26 cellular contexts compared by ENCODE assay signal in the genomic region with DNA sequence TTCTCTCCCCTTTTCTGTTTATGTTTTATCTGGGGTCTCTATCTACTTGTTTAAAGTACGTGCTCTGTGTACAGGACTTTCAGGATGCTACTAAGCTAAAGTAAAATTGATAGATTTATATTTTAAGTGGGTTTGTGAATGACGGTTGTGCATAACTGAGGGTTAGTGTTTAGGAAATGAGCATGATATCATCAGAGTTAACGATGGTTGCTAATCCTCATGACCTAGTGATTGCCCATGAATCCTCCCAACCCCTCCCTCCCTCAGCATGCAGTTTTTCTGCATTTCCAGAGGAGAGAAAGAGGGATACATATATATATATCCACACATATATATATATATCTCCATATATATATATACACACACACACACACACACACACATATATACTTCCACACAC.
"Had no signal": no experiment of that assay in that cellular context is flagged by ENCODE, and none has a peak within 500 bp of the region (broad histone marks: within the 10 kb centered on the region; RNA-seq: fewer than 3 reads in every experiment).

No MANE protein-coding gene starts in this region.

- DNase-seq: activated CD4-positive, alpha-beta T cell treated with anti-CD3 and anti-CD28 coated beads for 48 hours; activated CD4-positive, alpha-beta T cell treated with anti-CD3 and anti-CD28 coated beads, Interleukin-2, amount 50 U/mL, for 48 hours; activated CD8-positive, alpha-beta memory T cell treated with anti-CD3 and anti-CD28 coated beads for 24 hours; activated effector memory CD4-positive, alpha-beta T cell treated with Interleukin-2 at 50 U/mL for 16 hours; activated naive CD4-positive, alpha-beta T cell treated with anti-CD3 and anti-CD28 coated beads for 36 hours; amygdala; caudate nucleus; cortex of kidney; effector memory CD8-positive, alpha-beta T cell; erythroblast; foreskin keratinocyte; heart left ventricle; hypothalamus; kidney glomerular epithelial cell; left lung; lower lobe of right lung; mesenchymal stem cell; naive thymus-derived CD8-positive, alpha-beta T cell; stimulated activated CD4-positive, alpha-beta T cell treated with anti-CD3 and anti-CD28 coated beads, Interleukin-2, amount 100 ng/mL, for 48 hours; T-helper 17 cell; T1000; trophoblast cell; uterus had no signal

- H3K4me1 Mint-ChIP-seq: naive thymus-derived CD8-positive, alpha-beta T cell; T-helper 17 cell had no signal

- H3K27ac Mint-ChIP-seq: activated naive CD4-positive, alpha-beta T cell treated with anti-CD3 and anti-CD28 coated beads for 36 hours; effector memory CD8-positive, alpha-beta T cell; naive thymus-derived CD8-positive, alpha-beta T cell; stimulated activated naive CD8-positive, alpha-beta T cell treated with anti-CD3 and anti-CD28 coated beads, Interleukin-15, Interleukin-2, amounts not matched to agents 100 ng/mL and 50 ng/mL, for 24 hours; T-helper 17 cell had no signal

- H3K4me1 ChIP-seq: heart left ventricle, left lung, lower lobe of right lung, uterus had no signal

- H3K4me3 ChIP-seq: heart left ventricle, left lung, lower lobe of right lung, thoracic aorta, uterus had no signal

- H3K9me3 ChIP-seq: heart left ventricle, left lung, lower lobe of right lung, thoracic aorta, uterus had no signal

- H3K27ac ChIP-seq: foreskin keratinocyte, heart left ventricle, left lung, lower lobe of right lung, thoracic aorta, uterus, WERI-Rb-1 had no signal

- H3K36me3 Mint-ChIP-seq: naive thymus-derived CD8-positive, alpha-beta T cell had no signal

- H3K36me3 ChIP-seq: heart left ventricle, left lung, lower lobe of right lung, thoracic aorta, uterus, WERI-Rb-1 had no signal

- H3K27me3 ChIP-seq: foreskin keratinocyte, left lung, uterus had no signal

- H3K4me3 Mint-ChIP-seq: activated naive CD4-positive, alpha-beta T cell treated with anti-CD3 and anti-CD28 coated beads for 36 hours; effector memory CD8-positive, alpha-beta T cell; naive thymus-derived CD8-positive, alpha-beta T cell; stimulated activated naive CD8-positive, alpha-beta T cell treated with anti-CD3 and anti-CD28 coated beads, Interleukin-15, Interleukin-2, amounts not matched to agents 100 ng/mL and 50 ng/mL, for 24 hours; T-helper 17 cell had no signal

- H3K27me3 Mint-ChIP-seq: effector memory CD8-positive, alpha-beta T cell; naive thymus-derived CD8-positive, alpha-beta T cell; stimulated activated naive CD8-positive, alpha-beta T cell treated with anti-CD3 and anti-CD28 coated beads, Interleukin-15, Interleukin-2, amounts not matched to agents 100 ng/mL and 50 ng/mL, for 24 hours; T-helper 17 cell had no signal
